20 cellular contexts compared by ENCODE assay signal in the genomic region with DNA sequence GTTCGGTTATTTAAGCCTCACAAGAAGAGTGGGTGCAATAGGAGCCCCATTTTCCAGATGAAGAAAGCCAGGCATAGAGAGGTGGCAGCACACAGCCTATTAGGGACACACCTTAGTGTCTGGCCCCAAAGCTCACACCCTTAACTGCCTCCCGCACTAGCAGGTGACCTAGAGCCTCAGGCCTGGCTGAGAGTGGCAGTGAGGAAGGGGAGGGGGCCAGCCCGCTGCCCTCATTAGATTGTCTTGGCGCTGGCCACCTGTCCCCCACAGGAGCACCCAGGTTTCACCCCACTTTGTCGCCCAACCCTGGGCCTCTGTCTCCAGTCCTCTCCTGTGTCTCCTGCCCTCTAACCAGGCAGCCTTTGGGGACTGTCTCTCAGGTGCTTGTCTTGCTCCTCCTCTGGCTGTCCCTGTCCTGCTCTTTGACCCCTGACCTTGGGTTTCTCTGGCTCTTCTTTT. TPM values are rescaled to one million over a fixed set of nuclear protein-coding genes. Genes with fewer than 3 reads are reported as not detected.
DNase-seq lines count a peak whose midpoint lies in the region; ATAC-seq and TF ChIP-seq lines count a peak whose summit lies in the region.
"Had no signal": no experiment of that assay in that cellular context is flagged by ENCODE, and none has a peak within 500 bp of the region (broad histone marks: within the 10 kb centered on the region; RNA-seq: fewer than 3 reads in every experiment).

No MANE protein-coding gene starts in this region.

- H3K27ac Mint-ChIP-seq in activated CD8-positive, alpha-beta T cell treated with anti-CD3 and anti-CD28 coated beads for 36 hours: peak overlapping the region; percentile 6
- peak overlapping the region; percentile 1 for H3K27ac Mint-ChIP-seq in stimulated activated effector memory CD8-positive, alpha-beta T cell treated with anti-CD3 and anti-CD28 coated beads, Interleukin-12 subunit alpha, Interleukin-12 subunit beta, amount 100 ng/mL, for 72 hours
- H3K27ac Mint-ChIP-seq: activated B cell treated with CpG ODN at 0.5 μM for 24 hours had no signal

- no peak overlapping the region for H3K4me3 Mint-ChIP-seq in activated CD8-positive, alpha-beta T cell treated with anti-CD3 and anti-CD28 coated beads for 36 hours
- no peak overlapping the region for H3K4me3 Mint-ChIP-seq in stimulated activated effector memory CD8-positive, alpha-beta T cell treated with anti-CD3 and anti-CD28 coated beads, Interleukin-12 subunit alpha, Interleukin-12 subunit beta, amount 100 ng/mL, for 72 hours
- H3K4me3 Mint-ChIP-seq: activated B cell treated with CpG ODN at 0.5 μM for 24 hours; T-helper 2 cell treated with Interferon-gamma antibody and Interleukin-4, amounts not matched to agents 5 μg/mL and 100 μg/mL, for 36 hours had no signal

- no peaks in the 10 kb centered on the region for H3K36me3 ChIP-seq in right atrium auricular region
- H3K36me3 ChIP-seq: adrenal gland, gastroesophageal sphincter, left lung, pancreas had no signal

- no peak for ATAC-seq in activated CD8-positive, alpha-beta T cell treated with anti-CD3 and anti-CD28 coated beads for 36 hours
- peak; percentile 62 for ATAC-seq in left colon
- no peak for ATAC-seq in stimulated activated effector memory CD8-positive, alpha-beta T cell treated with anti-CD3 and anti-CD28 coated beads, Interleukin-12 subunit alpha, Interleukin-12 subunit beta, amount 100 ng/mL, for 72 hours

- no peaks in the 10 kb centered on the region for H3K36me3 Mint-ChIP-seq in activated CD8-positive, alpha-beta T cell treated with anti-CD3 and anti-CD28 coated beads for 36 hours (ENCODE audit: low read depth)
- H3K36me3 Mint-ChIP-seq in stimulated activated effector memory CD8-positive, alpha-beta T cell treated with anti-CD3 and anti-CD28 coated beads, Interleukin-12 subunit alpha, Interleukin-12 subunit beta, amount 100 ng/mL, for 72 hours: no peaks in the 10 kb centered on the region

- H3K27me3 Mint-ChIP-seq in activated CD8-positive, alpha-beta T cell treated with anti-CD3 and anti-CD28 coated beads for 36 hours: no peaks in the 10 kb centered on the region
- H3K27me3 Mint-ChIP-seq: activated B cell treated with CpG ODN at 0.5 μM for 24 hours had no signal

- POLR2A ChIA-PET in activated CD8-positive, alpha-beta T cell treated with anti-CD3 and anti-CD28 coated beads for 36 hours (lab: Charles Lee): interaction anchor here (0.6 to 1.2 kb wide), 2 partner anchors 66 to 94 kb away, joined by 3 read pairs; no protein-coding TSS in a partner anchor

- no peaks in the 10 kb centered on the region for H3K9me3 ChIP-seq in right atrium auricular region
- H3K9me3 ChIP-seq: adrenal gland, gastroesophageal sphincter, left lung, pancreas, SK-N-SH had no signal

- CTCF ChIA-PET in activated CD8-positive, alpha-beta T cell treated with anti-CD3 and anti-CD28 coated beads for 36 hours (lab: Charles Lee): interaction anchor here (1.2 to 2.9 kb wide), 2 partner anchors 28 to 112 kb away, joined by 3 to 11 read pairs; no protein-coding TSS in a partner anchor

- peak; percentile 55 for DNase-seq in cardiac septum (ENCODE audit: low spot score)
- no peak for DNase-seq in right atrium auricular region (ENCODE audit: low spot score)
- DNase-seq in activated CD8-positive, alpha-beta T cell treated with anti-CD3 and anti-CD28 coated beads for 36 hours: no peak
- DNase-seq in left colon: no peak
- no peak for DNase-seq in stimulated activated effector memory CD8-positive, alpha-beta T cell treated with anti-CD3 and anti-CD28 coated beads, Interleukin-12 subunit alpha, Interleukin-12 subunit beta, amount 100 ng/mL, for 72 hours (ENCODE audit: low spot score in 2 of 2)
- DNase-seq in RKO (ENCODE audit: low spot score): no peak
- DNase-seq in DMS 273 (lab: John Stamatoyannopoulos, UW; ENCODE audit: unreplicated experiment): no peak
- no peak for DNase-seq in NCI-H1105 (lab: John Stamatoyannopoulos, UW)
- DNase-seq: activated B cell treated with CpG ODN at 0.5 μM for 24 hours, DMS79, HCEC 1CT, NCI-H187, pancreas had no signal

- no peaks in the 10 kb centered on the region for H3K27me3 ChIP-seq in right atrium auricular region
- H3K27me3 ChIP-seq: adrenal gland, gastroesophageal sphincter, left lung, pancreas had no signal

- H3K4me3 ChIP-seq in right atrium auricular region: no peak overlapping the region
- H3K4me3 ChIP-seq: adrenal gland, gastroesophageal sphincter, left lung, pancreas, PC-9, skin epidermis had no signal

- peaks cover 5% of the 10 kb centered on the region for H3K4me1 Mint-ChIP-seq in activated CD8-positive, alpha-beta T cell treated with anti-CD3 and anti-CD28 coated beads for 36 hours (ENCODE audit: low read depth)
- H3K4me1 Mint-ChIP-seq in stimulated activated effector memory CD8-positive, alpha-beta T cell treated with anti-CD3 and anti-CD28 coated beads, Interleukin-12 subunit alpha, Interleukin-12 subunit beta, amount 100 ng/mL, for 72 hours: no peaks in the 10 kb centered on the region
- H3K4me1 Mint-ChIP-seq: activated B cell treated with CpG ODN at 0.5 μM for 24 hours had no signal

- peak overlapping the region in 1 of 2 donors; percentile 51 for H3K27ac ChIP-seq in right atrium auricular region
- H3K27ac ChIP-seq: left lung, pancreas, PC-9 had no signal

- TF ChIP-seq CTCF in right atrium auricular region (IDR thresholded peaks at IDR 0.05): no peak
- no peak for TF ChIP-seq CTCF in activated CD8-positive, alpha-beta T cell treated with anti-CD3 and anti-CD28 coated beads for 36 hours (IDR thresholded peaks at IDR 0.05)

- intact Hi-C loops in cardiac septum (cut with DNase I) (no loop called here), left colon (cut with DNase I, micrococcal nuclease) (no loop called here)
- intact Hi-C loops in activated CD8-positive, alpha-beta T cell treated with anti-CD3 and anti-CD28 coated beads for 36 hours (cut with micrococcal nuclease): no loop called here

- H3K4me1 ChIP-seq in right atrium auricular region: peaks cover 0 to 37% of the 10 kb centered on the region in 2 donors
- H3K4me1 ChIP-seq: pancreas had no signal

- no peaks in the 10 kb centered on the region for H3K9me3 Mint-ChIP-seq in activated CD8-positive, alpha-beta T cell treated with anti-CD3 and anti-CD28 coated beads for 36 hours
- no peaks in the 10 kb centered on the region for H3K9me3 Mint-ChIP-seq in stimulated activated effector memory CD8-positive, alpha-beta T cell treated with anti-CD3 and anti-CD28 coated beads, Interleukin-12 subunit alpha, Interleukin-12 subunit beta, amount 100 ng/mL, for 72 hours
- H3K9me3 Mint-ChIP-seq: activated B cell treated with CpG ODN at 0.5 μM for 24 hours; T-helper 2 cell treated with Interferon-gamma antibody and Interleukin-4, amounts not matched to agents 5 μg/mL and 100 μg/mL, for 36 hours had no signal

RNA-seq across cellular contexts. Expression of gene PGF, which starts 18.5 kb away (rescaled TPM):
- total RNA-seq in cardiac septum (9.4 TPM), right atrium auricular region (1 to 10 TPM; 3.3 to 7.0 TPM), left colon (1 to 10 TPM; 1.3 to 2.9 TPM)
- under 1 TPM; 0.27 to 0.45 TPM for total RNA-seq in activated CD8-positive, alpha-beta T cell treated with anti-CD3 and anti-CD28 coated beads for 36 hours
- total RNA-seq: activated B cell treated with CpG ODN at 0.5 μM for 24 hours had no signal

RNA-seq across cellular contexts. Expression of gene EIF2B2, which starts 28.8 kb away (rescaled TPM):
- total RNA-seq in cardiac septum (36.4 TPM), right atrium auricular region (10 to 100 TPM; 26.1 to 35.3 TPM), left colon (10 to 100 TPM; 36.5 to 48.1 TPM)
- total RNA-seq in activated CD8-positive, alpha-beta T cell treated with anti-CD3 and anti-CD28 coated beads for 36 hours: 10 to 100 TPM; 50.5 to 51.9 TPM

RNA-seq across cellular contexts. Expression of gene RPS6KL1, which starts 50.9 kb away (rescaled TPM):
- total RNA-seq in cardiac septum (19.8 TPM), right atrium auricular region (10 to 100 TPM in 1 of 2 donors, 1 to 10 TPM in 1; 7.6 to 10.3 TPM), left colon (10 to 100 TPM in 1 of 2 donors, 1 to 10 TPM in 1; 9.7 to 13.3 TPM)
- 1 to 10 TPM; 4.1 to 5.1 TPM for total RNA-seq in activated CD8-positive, alpha-beta T cell treated with anti-CD3 and anti-CD28 coated beads for 36 hours
